10 cellular contexts compared by ENCODE assay signal in the genomic region with DNA sequence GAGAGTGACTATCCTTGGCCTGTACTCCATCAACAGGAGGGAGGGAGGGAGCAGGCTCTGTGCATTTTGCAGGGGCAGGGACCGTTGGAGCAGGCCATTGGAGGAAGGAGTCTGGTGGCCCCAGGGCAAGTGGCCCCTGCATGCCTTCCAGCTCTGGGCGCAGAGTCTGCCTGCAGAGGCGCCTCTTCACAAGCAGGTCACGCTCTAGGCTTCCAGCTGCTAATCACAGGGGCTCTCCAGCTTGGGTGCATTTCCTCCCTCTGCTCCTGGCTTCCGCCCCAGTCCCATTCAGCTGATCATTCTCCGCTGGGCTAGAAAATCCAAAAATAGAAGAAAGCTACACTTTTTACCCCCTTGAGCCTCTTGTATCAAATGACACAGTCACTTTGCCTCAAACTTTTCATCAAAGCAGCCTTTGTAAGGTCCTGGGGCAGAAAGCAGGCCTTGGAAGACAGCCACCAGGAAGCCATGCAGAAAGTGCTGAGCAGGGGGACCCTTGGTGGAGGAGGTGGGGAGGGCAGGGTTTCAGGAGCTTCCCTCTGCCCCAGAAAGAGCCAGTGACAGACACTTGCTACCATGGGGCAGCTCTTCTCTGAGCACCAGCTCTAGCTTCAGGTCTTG. TPM values are rescaled to one million over a fixed set of nuclear protein-coding genes. Genes with fewer than 3 reads are reported as not detected.
A peak's percentile ranks its signal among the peaks of the same experiment; 100 is the strongest.
DNase-seq lines count a peak whose midpoint lies in the region; ATAC-seq and TF ChIP-seq lines count a peak whose summit lies in the region.
"Had no signal": no experiment of that assay in that cellular context is flagged by ENCODE, and none has a peak within 500 bp of the region (broad histone marks: within the 10 kb centered on the region; RNA-seq: fewer than 3 reads in every experiment).

No MANE protein-coding gene starts in this region.

- H3K36me3 ChIP-seq in Karpas-422 (ENCODE audit: insufficient read depth, low read length) (no peaks in the 10 kb centered on the region), heart right ventricle (no peaks in the 10 kb centered on the region), suprapubic skin (no peaks in the 10 kb centered on the region)
- H3K36me3 ChIP-seq: upper lobe of left lung had no signal

- intact Hi-C loops in heart right ventricle (cut with DNase I) = loop anchor here in 1 of 10 donors (2.0 kb wide), 1 partner anchor 78 kb away; no protein-coding TSS in a partner anchor

- H3K4me3 ChIP-seq in Karpas-422 (ENCODE audit: low read length) (no peak overlapping the region), heart right ventricle (no peak overlapping the region), suprapubic skin (no peak overlapping the region)
- H3K4me3 ChIP-seq: upper lobe of left lung had no signal

- H3K79me2 ChIP-seq in Karpas-422 (ENCODE audit: low read length) = no peaks in the 10 kb centered on the region

- H3K9me3 ChIP-seq in Karpas-422 (ENCODE audit: low read length) (no peaks in the 10 kb centered on the region), heart right ventricle (no peaks in the 10 kb centered on the region), suprapubic skin (no peaks in the 10 kb centered on the region)
- H3K9me3 ChIP-seq: upper lobe of left lung had no signal

- H3K27ac Mint-ChIP-seq in stimulated activated naive B cell treated with anti-CD40 and anti-IgM and Interleukin-4, amounts not matched to agents 10 μg/mL and 1 μg/mL and 100 μg/mL, for 72 hours = peak overlapping the region; percentile 25

- no peak for TF ChIP-seq POLR2A in suprapubic skin (IDR thresholded peaks at IDR 0.05)

- H3K27me3 ChIP-seq in Karpas-422 (ENCODE audit: low read length) (no peaks in the 10 kb centered on the region), heart right ventricle (no peaks in the 10 kb centered on the region), suprapubic skin (no peaks in the 10 kb centered on the region)
- H3K27me3 ChIP-seq: upper lobe of left lung had no signal

- peaks cover 22 to 31% of the 10 kb centered on the region in 2 donors for H3K4me1 Mint-ChIP-seq in stimulated activated naive B cell treated with anti-CD40 and anti-IgM and Interleukin-4, amounts not matched to agents 10 μg/mL and 1 μg/mL and 100 μg/mL, for 72 hours

- peaks cover 32% of the 10 kb centered on the region for H3K4me1 ChIP-seq in Karpas-422 (ENCODE audit: low read length)
- peaks cover 16 to 64% (median 44%) of the 10 kb centered on the region in 9 donors for H3K4me1 ChIP-seq in heart right ventricle
- H3K4me1 ChIP-seq in suprapubic skin = peaks cover 18% of the 10 kb centered on the region

- WGBS in heart right ventricle, 2 donors = 4 to 32% methylated on average over 6 of the region's 6 CpGs
- WGBS in suprapubic skin = 40% methylated on average over 6 of the region's 6 CpGs

- H3K9me3 Mint-ChIP-seq in stimulated activated naive B cell treated with anti-CD40 and anti-IgM and Interleukin-4, amounts not matched to agents 10 μg/mL and 1 μg/mL and 100 μg/mL, for 72 hours = no peaks in the 10 kb centered on the region

- ATAC-seq in GM19395 (IDR thresholded peaks at IDR 0.05; ENCODE audit: unreplicated experiment) (peak; percentile 59), heart right ventricle (peak; percentile 78 to 91 (median 85)), GM21526 (IDR thresholded peaks at IDR 0.05; ENCODE audit: low FRiP score, unreplicated experiment) (no peak)
- ATAC-seq in stimulated activated naive B cell treated with anti-CD40 and anti-IgM and Interleukin-4, amounts not matched to agents 10 μg/mL and 1 μg/mL and 100 μg/mL, for 72 hours (replicated peaks) = peak; percentile 80 to 86

- H3K27me3 Mint-ChIP-seq in stimulated activated naive B cell treated with anti-CD40 and anti-IgM and Interleukin-4, amounts not matched to agents 10 μg/mL and 1 μg/mL and 100 μg/mL, for 72 hours = no peaks in the 10 kb centered on the region

- peak; percentile 64 for DNase-seq in Karpas-422
- DNase-seq in heart right ventricle = peak; percentile 61 to 80
- DNase-seq in stimulated activated naive B cell treated with anti-CD40 and anti-IgM and Interleukin-4, amounts not matched to agents 10 μg/mL and 1 μg/mL and 100 μg/mL, for 72 hours = peak; percentile 18
- no peak for DNase-seq in suprapubic skin (ENCODE audit: low spot score in 2 of 2)
- DNase-seq in H4 (ENCODE audit: low spot score) = no peak
- no peak for DNase-seq in NCI-H1417 (lab: John Stamatoyannopoulos, UW)

- no peak for TF ChIP-seq EP300 in suprapubic skin (IDR thresholded peaks at IDR 0.05)

- H3K36me3 Mint-ChIP-seq in stimulated activated naive B cell treated with anti-CD40 and anti-IgM and Interleukin-4, amounts not matched to agents 10 μg/mL and 1 μg/mL and 100 μg/mL, for 72 hours = no peaks in the 10 kb centered on the region

- no peaks in the 10 kb centered on the region for H4K20me1 ChIP-seq in Karpas-422 (ENCODE audit: insufficient read depth, low read depth, low read length)

- H2AFZ ChIP-seq in Karpas-422 (ENCODE audit: low read length) = no peak overlapping the region

- TF ChIP-seq CTCF in heart right ventricle (IDR thresholded peaks at IDR 0.05) = peak in 6 of 9 donors; percentile 25 to 57 (median 41)
- TF ChIP-seq CTCF in suprapubic skin (IDR thresholded peaks at IDR 0.05) = no peak

- no peak overlapping the region for H3K4me2 ChIP-seq in Karpas-422 (ENCODE audit: low read depth, low read length, poor library complexity, severe bottlenecking)

- 0 out of 2 replicates have a peak overlapping the region, but pooled peaks have one; percentile 10 for H3K9ac ChIP-seq in Karpas-422 (ENCODE audit: low read length)

- H3K4me3 Mint-ChIP-seq in stimulated activated naive B cell treated with anti-CD40 and anti-IgM and Interleukin-4, amounts not matched to agents 10 μg/mL and 1 μg/mL and 100 μg/mL, for 72 hours = peak overlapping the region in 1 of 2 donors; percentile 29

- H3K27ac ChIP-seq in Karpas-422 (ENCODE audit: low read length) = no peak overlapping the region
- peak overlapping the region in 9 of 10 donors; percentile 40 to 89 (median 83) for H3K27ac ChIP-seq in heart right ventricle
- no peak overlapping the region for H3K27ac ChIP-seq in suprapubic skin

- no peaks in the 10 kb centered on the region for H3K9me2 ChIP-seq in Karpas-422 (replicated peaks; ENCODE audit: insufficient read depth, low read length)

RNA-seq across cellular contexts. Expression of a gene that starts 11.3 kb away (rescaled TPM):
- not detected in 2 replicates for total RNA-seq in Karpas-422 (2014; rRNA removed; shearing (Covaris generic); ENCODE audit: low replicate concordance)
- total RNA-seq in heart right ventricle (not detected), suprapubic skin (not detected)
- polyA plus RNA-seq in heart right ventricle = not detected
- not detected in 2 replicates for total RNA-seq in H4 (2014; rRNA removed; shearing (Covaris generic))
- total RNA-seq: glomerular endothelial cell, upper lobe of left lung had no signal

RNA-seq across cellular contexts. Expression of a gene that starts 51.7 kb away (rescaled TPM):
- 13.9 and 15.8 TPM in 2 replicates for total RNA-seq in Karpas-422 (2014; rRNA removed; shearing (Covaris generic); ENCODE audit: low replicate concordance)
- total RNA-seq in heart right ventricle (100 to 1,000 TPM; 364 to 568 (median 413) TPM), suprapubic skin (10 to 100 TPM; 31.8 to 55.0 (median 37.0) TPM)
- polyA plus RNA-seq in heart right ventricle = 100 to 1,000 TPM; 139 to 202 TPM
- total RNA-seq in H4 (2014; rRNA removed; shearing (Covaris generic)) = 65.5 and 70.3 TPM in 2 replicates

RNA-seq across cellular contexts. Expression of a gene that starts 51.7 kb away (rescaled TPM):
- 1.8 and 2.5 TPM in 2 replicates for total RNA-seq in Karpas-422 (2014; rRNA removed; shearing (Covaris generic); ENCODE audit: low replicate concordance)
- total RNA-seq in heart right ventricle = 1 to 10 TPM; 3.9 to 7.8 (median 5.6) TPM
- 1 to 10 TPM; 1.9 to 2.3 TPM for polyA plus RNA-seq in heart right ventricle
- 10 to 100 TPM in 2 of 4 donors, 1 to 10 TPM in 2; 5.6 to 11.7 (median 8.4) TPM for total RNA-seq in suprapubic skin
- total RNA-seq in H4 (2014; rRNA removed; shearing (Covaris generic)) = 2.9 and 6.5 TPM in 2 replicates

Comparison
In these comparisons a context has a peak if more than half of its experiments do, and no peak if none do; other contexts are left out.
1. DNase-seq: peak in Karpas-422 (single experiment), heart right ventricle (2 of 2) and stimulated activated naive B cell treated with anti-CD40 and anti-IgM and Interleukin-4, amounts not matched to agents 10 μg/mL and 1 μg/mL and 100 μg/mL, for 72 hours (single experiment); none in suprapubic skin (0 of 2), H4 (single experiment) and NCI-H1417 (0 of 3).
2. H3K27ac ChIP-seq: peak in heart right ventricle (9 of 10); none in Karpas-422 (single experiment) and suprapubic skin (single experiment).
3. CTCF ChIP-seq: peak in heart right ventricle (6 of 9); none in suprapubic skin (0 of 2).